17 cellular contexts compared by ENCODE assay signal in the genomic region with DNA sequence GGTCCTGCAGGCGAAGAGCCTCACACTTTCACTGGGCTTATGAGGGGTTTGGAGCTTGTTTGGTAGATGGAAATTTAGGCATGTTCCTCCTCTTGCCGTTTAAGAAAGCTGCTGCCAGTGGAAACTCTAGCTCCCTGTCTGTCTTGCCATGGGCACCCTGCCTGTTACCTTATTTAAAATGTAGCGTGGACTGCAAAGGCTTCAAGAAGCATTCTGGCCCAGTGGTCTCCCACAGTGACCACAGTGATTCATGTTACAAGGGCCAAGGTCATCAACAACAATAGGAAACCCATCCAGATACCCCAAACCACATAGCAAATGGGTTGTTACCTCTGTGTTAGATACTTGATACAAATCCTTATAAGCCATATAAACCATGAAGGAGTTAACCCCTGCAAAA.
DNase-seq lines count a peak whose midpoint lies in the region; TF ChIP-seq lines count a peak whose summit lies in the region.
"Had no signal": no experiment of that assay in that cellular context is flagged by ENCODE, and none has a peak within 500 bp of the region (broad histone marks: within the 10 kb centered on the region; RNA-seq: fewer than 3 reads in every experiment).

No MANE protein-coding gene starts in this region.

- no peak overlapping the region for H2AFZ ChIP-seq in H9 (ENCODE audit: low read length)

- no peak for DNase-seq in H9
- peak; percentile 65 for DNase-seq in astrocyte of the hippocampus (ENCODE audit: low read depth, low spot score)
- no peak for DNase-seq in stomach
- no peak for DNase-seq in NOMO-1 (lab: John Stamatoyannopoulos, UW; ENCODE audit: unreplicated experiment in 2 of 2)
- no peak for DNase-seq in UCSD-AML1 (lab: John Stamatoyannopoulos, UW; ENCODE audit: unreplicated experiment)
- DNase-seq in NCI-H510A (lab: John Stamatoyannopoulos, UW), result no peak
- no peak for DNase-seq in Kasumi-1 (lab: John Stamatoyannopoulos, UW)
- DNase-seq: NCI-H146, NCI-H2081 treated with DMSO at 0.1 percent for 48 hours, NCI-H226, NCI-H69, SHP77 had no signal

- H3K4me3 ChIP-seq in stomach, result no peak overlapping the region
- H3K4me3 ChIP-seq: A549, GM12878, HAP-1 had no signal

- H3K4me1 ChIP-seq in H9 (ENCODE audit: insufficient read depth, low read length) (no peaks in the 10 kb centered on the region), stomach (peaks cover 9 to 36% (median 21%) of the 10 kb centered on the region in 4 donors)
- H3K4me1 ChIP-seq: A549, HAP-1 had no signal

- H3K23ac ChIP-seq in H9 (ENCODE audit: insufficient read length, low read depth, low read length), result no peak overlapping the region

- no peak overlapping the region for H4K8ac ChIP-seq in H9 (replicated peaks; ENCODE audit: insufficient read length, low read depth, low read length)

- no peaks in the 10 kb centered on the region; the same call in 1 of the 2 replicates for H3K27me3 Mint-ChIP-seq in H9 (ENCODE audit: low read depth)
- H3K27me3 Mint-ChIP-seq in nephron (ENCODE audit: low read depth), result peaks cover 4% of the 10 kb centered on the region

- peaks cover 0 to 16% (median 1%) of the 10 kb centered on the region in 4 donors for H3K36me3 ChIP-seq in stomach
- H3K36me3 ChIP-seq: HAP-1 had no signal

- intact Hi-C loops in stomach (cut with DNase I; ENCODE audit: low total_unique reads), result no loop called here

- no peak overlapping the region for H2AK5ac ChIP-seq in H9 (ENCODE audit: insufficient read length, low read length)

- TF ChIP-seq EP300 in stomach (IDR thresholded peaks at IDR 0.05), result no peak

- H3K4me3 Mint-ChIP-seq in H9 (no peak overlapping the region), nephron (no peak overlapping the region)
- H3K4me3 Mint-ChIP-seq: CD14-positive monocyte had no signal

- H3K9me3 ChIP-seq in H9 (ENCODE audit: control insufficient read depth, low read depth, low read length) (no peaks in the 10 kb centered on the region), stomach (no peaks in the 10 kb centered on the region)
- H3K9me3 ChIP-seq: A549, HAP-1 had no signal

- no peak overlapping the region for H2BK20ac ChIP-seq in H9 (ENCODE audit: low read depth, low read length, poor library complexity, severe bottlenecking)

- no peak for TF ChIP-seq POLR2A in stomach (IDR thresholded peaks at IDR 0.05)

- H2BK12ac ChIP-seq in H9 (ENCODE audit: insufficient read length, low read depth, low read length), result no peak overlapping the region

- peaks cover 11% of the 10 kb centered on the region for H3K79me1 ChIP-seq in H9 (ENCODE audit: insufficient read depth, low read depth, low read length, poor library complexity, severe bottlenecking)

- no peak overlapping the region for H3K56ac ChIP-seq in H9 (ENCODE audit: insufficient read length, low read depth, low read length)

- no peak overlapping the region for H4K5ac ChIP-seq in H9 (ENCODE audit: insufficient read length, low read depth, low read length)

- no peak overlapping the region for H2BK120ac ChIP-seq in H9 (ENCODE audit: low read depth, low read length, poor library complexity, severe bottlenecking)

- H3K27ac ChIP-seq in H9 (ENCODE audit: insufficient read length, low read depth, low read length), result no peak overlapping the region
- peak overlapping the region in 3 of 5 donors; percentile 16 to 90 (median 70) for H3K27ac ChIP-seq in stomach
- H3K27ac ChIP-seq: A549 had no signal

- H3K27me3 ChIP-seq in H9 (ENCODE audit: insufficient read depth, low read length), result no peaks in the 10 kb centered on the region
- H3K27me3 ChIP-seq in stomach, result no peaks in the 10 kb centered on the region

- H3K27ac Mint-ChIP-seq in H9, result peak overlapping the region in 2 of 3 experiments; percentile 5 to 40; a peak in 3 of 7 replicates
- peak overlapping the region in 2 of 3 experiments; percentile 0 to 89 for H3K27ac Mint-ChIP-seq in nephron
- H3K27ac Mint-ChIP-seq: CD14-positive monocyte had no signal

- H2BK15ac ChIP-seq in H9 (ENCODE audit: low read depth, low read length), result no peak overlapping the region

- H3K4me1 Mint-ChIP-seq in H9 (peaks cover 0 to 7% of the 10 kb centered on the region in 2 experiments; a peak in 1 of 4 replicates), nephron (peaks cover 53% of the 10 kb centered on the region)
- H3K4me1 Mint-ChIP-seq: CD14-positive monocyte had no signal

- no peak overlapping the region for H3K14ac ChIP-seq in H9 (ENCODE audit: insufficient read depth, low read length)

- no peak overlapping the region for H4K91ac ChIP-seq in H9 (ENCODE audit: insufficient read length, low read depth, low read length)

- H3K9ac ChIP-seq in H9 (ENCODE audit: extremely low read depth, insufficient read length, low read length), result no peak overlapping the region

- H2BK5ac ChIP-seq in H9 (ENCODE audit: insufficient read length, low read length), result no peak overlapping the region

- H3T11ph ChIP-seq in H9 (ENCODE audit: low read length), result no peak overlapping the region

- H3K79me2 ChIP-seq in H9 (ENCODE audit: insufficient read depth, low read length), result peaks cover 3% of the 10 kb centered on the region; the same call in 1 of the 2 replicates

- H3K9me3 Mint-ChIP-seq in H9, result no peaks in the 10 kb centered on the region
- no peaks in the 10 kb centered on the region for H3K9me3 Mint-ChIP-seq in nephron

- H4K20me1 ChIP-seq in H9 (ENCODE audit: control insufficient read depth, insufficient read depth, insufficient read length), result no peaks in the 10 kb centered on the region

- WGBS in H9 (ENCODE audit: extremely low coverage, insufficient read length, low lambda C conversion rate), result no CpG with 5 or more reads among the region's 3 CpGs
- WGBS in stomach, 5 donors, result 66 to 88% (median 80%) methylated on average over 2 to 3 of the region's 3 CpGs

- no peak overlapping the region for H3K18ac ChIP-seq in H9 (ENCODE audit: insufficient read length, low read depth, low read length)

- H3K23me2 ChIP-seq in H9 (ENCODE audit: insufficient read length, low read depth, low read length, poor library complexity, severe bottlenecking), result no peaks in the 10 kb centered on the region

- TF ChIP-seq CTCF in H9 (conservative IDR thresholded peaks at IDR 0.05) (no peak), nephron (IDR thresholded peaks at IDR 0.05; ENCODE audit: unreplicated experiment in 3 of 3) (no peak), stomach (IDR thresholded peaks at IDR 0.05) (no peak)

- peaks cover 82 to 100% (median 100%) of the 10 kb centered on the region in 3 experiments for H3K36me3 Mint-ChIP-seq in H9 (ENCODE audit: insufficient read depth in 1 of 3, low read depth in 3 of 3)
- peaks cover 15% of the 10 kb centered on the region for H3K36me3 Mint-ChIP-seq in nephron (ENCODE audit: low read depth)
- H3K36me3 Mint-ChIP-seq: CD14-positive monocyte had no signal

- no peak overlapping the region for H3K4ac ChIP-seq in H9 (ENCODE audit: low read depth, low read length)

- H3K4me2 ChIP-seq in H9 (ENCODE audit: insufficient read depth, insufficient read length, low read length), result no peak overlapping the region
- H3K4me2 ChIP-seq: A549 had no signal
